Comparison of ENCODE assay signal across 10 cellular contexts in the genomic region with DNA sequence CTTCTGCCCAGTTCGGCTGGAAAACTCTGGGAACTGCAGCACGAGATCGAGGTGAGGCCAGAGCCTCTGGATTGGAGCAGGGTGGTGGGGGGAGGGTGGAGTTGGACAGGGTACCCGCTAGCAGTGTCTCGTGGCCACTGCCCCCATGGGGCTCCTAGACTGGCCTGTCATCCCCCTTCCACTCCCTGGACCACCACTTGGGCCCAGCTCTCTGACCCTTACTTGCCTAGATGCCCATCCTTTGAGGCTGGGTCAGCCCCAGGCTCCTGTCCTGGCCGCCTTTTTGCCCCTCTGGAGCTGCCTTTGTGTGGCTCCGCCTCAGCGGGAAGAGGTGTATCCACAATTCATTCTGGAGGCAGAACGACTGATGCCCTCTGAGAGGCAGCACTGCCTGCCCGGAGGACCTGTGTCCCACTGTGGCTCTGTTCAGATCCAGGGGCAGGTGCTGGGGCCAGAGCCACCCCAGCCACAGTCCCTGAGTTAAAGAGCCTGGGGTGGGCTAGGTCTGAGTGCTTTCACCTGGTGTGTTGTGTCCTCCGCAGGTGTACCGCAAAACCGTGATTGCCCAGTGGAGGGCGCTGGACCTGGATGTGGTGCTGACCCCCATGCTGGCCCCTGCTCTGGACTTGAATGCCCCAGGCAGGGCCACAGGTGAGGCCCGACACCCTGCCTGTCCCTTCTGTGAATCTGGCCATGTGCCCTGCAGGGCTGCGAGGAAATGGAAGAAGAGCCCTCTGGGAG. TPM values are rescaled to one million over a fixed set of nuclear protein-coding genes. Genes with fewer than 3 reads are reported as not detected.
A peak's percentile ranks its signal among the peaks of the same experiment; 100 is the strongest.
DNase-seq lines count a peak whose midpoint lies in the region; ATAC-seq and TF ChIP-seq lines count a peak whose summit lies in the region.
"Had no signal": no experiment of that assay in that cellular context is flagged by ENCODE, and none has a peak within 500 bp of the region (broad histone marks: within the 10 kb centered on the region; RNA-seq: fewer than 3 reads in every experiment).

No MANE protein-coding gene starts in this region.

- H3K4me2 ChIP-seq in DOHH2 (ENCODE audit: low read length) (no peak overlapping the region), HCT116 (ENCODE audit: low read length) (no peak overlapping the region)

- TF ChIP-seq CTCF in DOHH2 (IDR thresholded peaks at IDR 0.05; ENCODE audit: low read depth, low read length, poor library complexity, severe bottlenecking) (peak; percentile 82), HCT116 (IDR thresholded peaks at IDR 0.05 in 2 of 3, conservative IDR thresholded peaks at IDR 0.05 in 1 of 3; ENCODE audit: borderline replicate concordance in 1 of 3, insufficient read depth in 1 of 3, low read depth in 2 of 3, low read length in 2 of 3) (peak; percentile 7 to 76 (median 66); a peak in 4 of 6 replicates), ascending aorta (IDR thresholded peaks at IDR 0.05) (peak in 2 of 3 experiments; percentile 23 to 24), lower lobe of right lung (IDR thresholded peaks at IDR 0.05) (peak; percentile 25)

- H3F3A ChIP-seq in DOHH2 (ENCODE audit: control insufficient read depth, insufficient read depth): no peaks in the 10 kb centered on the region

- no peak for TF ChIP-seq POLR2A in HCT116 (IDR thresholded peaks at IDR 0.05; ENCODE audit: borderline replicate concordance, extremely low read depth, insufficient read depth, insufficient read length)

- intact Hi-C loops in HCT116 (cut with micrococcal nuclease): no loop called here
- intact Hi-C loops in ascending aorta (cut with DNase I): no loop called here
- intact Hi-C loops in lower lobe of right lung (cut with DNase I): no loop called here

- POLR2A ChIA-PET in HCT116 (lab: Charles Lee): no interaction called here

- H3K79me2 ChIP-seq in DOHH2 (ENCODE audit: control insufficient read depth, low read length) (no peaks in the 10 kb centered on the region), HCT116 (ENCODE audit: insufficient read depth, low read length) (no peaks in the 10 kb centered on the region)

- H3K9me2 ChIP-seq in DOHH2 (replicated peaks; ENCODE audit: control insufficient read depth, low read length) (no peaks in the 10 kb centered on the region), HCT116 (ENCODE audit: insufficient read depth) (no peaks in the 10 kb centered on the region)

- CTCF ChIA-PET in HCT116 (lab: Charles Lee): no interaction called here

- H2AFZ ChIP-seq in HCT116 (ENCODE audit: low read depth, low read length, poor library complexity, severe bottlenecking): no peak overlapping the region

- BruUV-seq in HCT116 (replicated peaks; lab: Mats Ljungman, UMichigan): no TSS peak

- no peak for TF ChIP-seq RAD21 in HCT116 (IDR thresholded peaks at IDR 0.05; ENCODE audit: low read depth)

- DNase-seq in HCT116 (ENCODE audit: low read depth, low spot score): no peak
- no peak for DNase-seq in ascending aorta (ENCODE audit: low spot score in 2 of 2)
- DNase-seq in lower lobe of right lung: no peak
- no peak for DNase-seq in NCI-H2196 (lab: John Stamatoyannopoulos, UW; ENCODE audit: unreplicated experiment)
- no peak for DNase-seq in GM19238 (ENCODE audit: insufficient read length, low spot score)
- DNase-seq in CD1c-positive myeloid dendritic cell (ENCODE audit: extremely low spot score): no peak
- no peak for DNase-seq in NCI-H2196 treated with DMSO at 0.1 percent for 48 hours (lab: John Stamatoyannopoulos, UW; ENCODE audit: unreplicated experiment)
- DNase-seq: NCI-H446 treated with DMSO at 0.1 percent for 48 hours had no signal

- H3K27ac ChIP-seq in DOHH2 (ENCODE audit: low read depth, low read length) (no peak overlapping the region), HCT116 (ENCODE audit: low read depth, low read length) (no peak overlapping the region), ascending aorta (no peak overlapping the region), lower lobe of right lung (no peak overlapping the region)
- H3K27ac ChIP-seq: thoracic aorta had no signal

- H3K36me3 ChIP-seq in DOHH2 (ENCODE audit: control insufficient read depth, low read length) (no peaks in the 10 kb centered on the region), HCT116 (ENCODE audit: control insufficient read depth in 1 of 2, insufficient read depth in 2 of 2, low read length in 2 of 2) (0 out of 4 replicates have a peak, but pooled peaks cover 0 to 5% of the 10 kb centered on the region in 2 experiments), ascending aorta (peaks cover 0 to 6% of the 10 kb centered on the region in 2 donors), lower lobe of right lung (peaks cover 32% of the 10 kb centered on the region)
- H3K36me3 ChIP-seq: thoracic aorta had no signal

- H3K9me3 ChIP-seq in DOHH2 (ENCODE audit: control insufficient read depth, insufficient read depth, low read length) (no peaks in the 10 kb centered on the region), HCT116 (ENCODE audit: control insufficient read depth in 1 of 2, insufficient read depth in 1 of 2, low read depth in 1 of 2, low read length in 2 of 2) (no peaks in the 10 kb centered on the region), ascending aorta (no peaks in the 10 kb centered on the region), lower lobe of right lung (no peaks in the 10 kb centered on the region)
- H3K9me3 ChIP-seq: thoracic aorta had no signal

- H4K20me1 ChIP-seq in DOHH2 (ENCODE audit: control insufficient read depth, insufficient read depth, low read depth, low read length) (no peaks in the 10 kb centered on the region), HCT116 (ENCODE audit: insufficient read depth) (no peaks in the 10 kb centered on the region)

- RAD21 ChIA-PET in HCT116 (lab: Charles Lee; ENCODE audit: low non-redundant PET in 1 of 2, low total read pairs in 2 of 2, uncharacterized antibody in 2 of 2, unreplicated experiment in 2 of 2): no interaction called here

- H3K4me1 ChIP-seq in DOHH2 (ENCODE audit: control insufficient read depth, low read length): no peaks in the 10 kb centered on the region
- no peaks in the 10 kb centered on the region for H3K4me1 ChIP-seq in HCT116 (ENCODE audit: control insufficient read depth in 1 of 2, insufficient read depth in 2 of 2, low read length in 2 of 2)
- H3K4me1 ChIP-seq in ascending aorta: peaks cover 0 to 3% of the 10 kb centered on the region in 2 donors
- no peaks in the 10 kb centered on the region for H3K4me1 ChIP-seq in lower lobe of right lung

- H3K4me3 ChIP-seq in DOHH2 (ENCODE audit: low read length) (no peak overlapping the region), HCT116 (replicated peaks in 1 of 2; ENCODE audit: low read depth in 1 of 2, low read length in 2 of 2) (no peak overlapping the region), ascending aorta (no peak overlapping the region), lower lobe of right lung (no peak overlapping the region)
- H3K4me3 ChIP-seq: thoracic aorta had no signal

- H3K27me3 ChIP-seq in DOHH2 (ENCODE audit: control insufficient read depth, low read length) (no peaks in the 10 kb centered on the region; the same call in 1 of the 2 replicates), HCT116 (ENCODE audit: insufficient read depth, low read length) (no peaks in the 10 kb centered on the region), ascending aorta (no peaks in the 10 kb centered on the region), lower lobe of right lung (ENCODE audit: low read depth) (no peaks in the 10 kb centered on the region)

- ATAC-seq in HCT116 (peak; percentile 52), lower lobe of right lung (peak in 1 of 2 donors; percentile 8)

- no peak overlapping the region for H3K9ac ChIP-seq in HCT116 (ENCODE audit: low read length)

TF ChIP-seq in HCT116, 20 proteins besides CTCF, POLR2A, EP300 and RAD21 (continues in another document):
- TF ChIP-seq ELF1 (IDR thresholded peaks at IDR 0.05; ENCODE audit: borderline replicate concordance, low read depth): no peak
- TF ChIP-seq SRF (IDR thresholded peaks at IDR 0.05; ENCODE audit: low read depth): no peak
- TF ChIP-seq CBX3 (IDR thresholded peaks at IDR 0.05; ENCODE audit: low read depth): no peak
- no peak for TF ChIP-seq SP1 (IDR thresholded peaks at IDR 0.05; ENCODE audit: low read depth)
- TF ChIP-seq, protein P1, sequence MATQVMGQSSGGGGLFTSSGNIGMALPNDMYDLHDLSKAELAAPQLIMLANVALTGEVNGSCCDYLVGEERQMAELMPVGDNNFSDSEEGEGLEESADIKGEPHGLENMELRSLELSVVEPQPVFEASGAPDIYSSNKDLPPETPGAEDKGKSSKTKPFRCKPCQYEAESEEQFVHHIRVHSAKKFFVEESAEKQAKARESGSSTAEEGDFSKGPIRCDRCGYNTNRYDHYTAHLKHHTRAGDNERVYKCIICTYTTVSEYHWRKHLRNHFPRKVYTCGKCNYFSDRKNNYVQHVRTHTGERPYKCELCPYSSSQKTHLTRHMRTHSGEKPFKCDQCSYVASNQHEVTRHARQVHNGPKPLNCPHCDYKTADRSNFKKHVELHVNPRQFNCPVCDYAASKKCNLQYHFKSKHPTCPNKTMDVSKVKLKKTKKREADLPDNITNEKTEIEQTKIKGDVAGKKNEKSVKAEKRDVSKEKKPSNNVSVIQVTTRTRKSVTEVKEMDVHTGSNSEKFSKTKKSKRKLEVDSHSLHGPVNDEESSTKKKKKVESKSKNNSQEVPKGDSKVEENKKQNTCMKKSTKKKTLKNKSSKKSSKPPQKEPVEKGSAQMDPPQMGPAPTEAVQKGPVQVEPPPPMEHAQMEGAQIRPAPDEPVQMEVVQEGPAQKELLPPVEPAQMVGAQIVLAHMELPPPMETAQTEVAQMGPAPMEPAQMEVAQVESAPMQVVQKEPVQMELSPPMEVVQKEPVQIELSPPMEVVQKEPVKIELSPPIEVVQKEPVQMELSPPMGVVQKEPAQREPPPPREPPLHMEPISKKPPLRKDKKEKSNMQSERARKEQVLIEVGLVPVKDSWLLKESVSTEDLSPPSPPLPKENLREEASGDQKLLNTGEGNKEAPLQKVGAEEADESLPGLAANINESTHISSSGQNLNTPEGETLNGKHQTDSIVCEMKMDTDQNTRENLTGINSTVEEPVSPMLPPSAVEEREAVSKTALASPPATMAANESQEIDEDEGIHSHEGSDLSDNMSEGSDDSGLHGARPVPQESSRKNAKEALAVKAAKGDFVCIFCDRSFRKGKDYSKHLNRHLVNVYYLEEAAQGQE (IDR thresholded peaks at IDR 0.05; ENCODE audit: low read depth): no peak
- no peak for TF ChIP-seq ZFX (IDR thresholded peaks at IDR 0.05)
- TF ChIP-seq EZH2phosphoT487 (IDR thresholded peaks at IDR 0.05; ENCODE audit: borderline replicate concordance): no peak

RNA-seq across cellular contexts. Expression of a gene that starts 17.7 kb away (rescaled TPM):
- total RNA-seq in HCT116 (2021; ENCODE audit: unreplicated experiment) (24.8 TPM), ascending aorta (6.0 TPM), lower lobe of right lung (32.4 TPM)
- polyA plus RNA-seq in HCT116 (2012): 18.9 and 21.9 TPM in 2 replicates

Comparison
In these comparisons a context has a peak if more than half of its experiments do, and no peak if none do; other contexts are left out.
1. CTCF ChIP-seq: peak in every context shown above with its lines; median percentile 82 in DOHH2; 66 in HCT116; 25 in lower lobe of right lung; 24 in ascending aorta.